Comparison of ENCODE assay signal across 8 cellular contexts in the genomic region with DNA sequence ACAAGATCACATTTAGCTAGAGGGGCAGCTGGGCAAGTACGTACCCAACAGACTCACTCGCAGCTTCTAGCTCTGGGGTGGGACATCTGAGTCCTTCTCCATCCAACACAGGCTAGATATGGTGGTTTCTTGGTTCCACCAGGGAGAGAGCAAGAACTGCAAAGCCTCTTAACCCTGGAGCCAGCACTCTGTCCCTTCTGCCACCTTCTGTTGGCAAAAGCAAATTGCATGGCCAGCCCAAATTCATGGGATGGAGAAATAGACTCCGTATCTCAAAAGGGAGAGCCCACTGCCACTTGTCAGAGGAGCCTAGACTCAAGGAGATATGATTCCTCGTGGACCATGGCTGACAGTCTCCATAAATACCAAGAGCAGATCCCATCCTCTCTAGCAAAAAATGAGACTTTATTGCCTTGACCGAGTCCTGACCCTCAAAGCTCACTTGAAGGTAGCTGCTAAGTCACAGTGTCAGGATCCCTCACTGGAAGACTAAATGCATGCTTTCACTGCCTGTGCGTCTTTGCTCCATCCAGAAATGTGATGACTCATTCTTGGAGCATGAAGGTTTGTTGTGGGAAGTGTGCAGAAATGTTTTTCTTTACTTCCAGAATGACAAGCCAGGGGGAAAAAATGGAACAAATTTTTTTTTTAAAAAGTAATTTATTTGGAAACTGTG. TPM values are rescaled to one million over a fixed set of nuclear protein-coding genes. Genes with fewer than 3 reads are reported as not detected.
DNase-seq lines count a peak whose midpoint lies in the region; ATAC-seq and TF ChIP-seq lines count a peak whose summit lies in the region.

No MANE protein-coding gene starts in this region.

- CTCF ChIA-PET in GM10248 (lab: Yijun Ruan, JAX), result interaction anchor here (1.0 kb wide), 1 partner anchor 9 kb away, joined by 3 read pairs; no protein-coding TSS in a partner anchor

- TF ChIP-seq CTCF in GM10248 (IDR thresholded peaks at IDR 0.05; ENCODE audit: control extremely low read depth, extremely low read depth, low read depth, missing control alignments) (peak; percentile 21), omental fat pad (IDR thresholded peaks at IDR 0.05) (no peak)

- DNase-seq in GM10248 (ENCODE audit: extremely low spot score), result no peak
- DNase-seq in MV-4-11 (lab: John Stamatoyannopoulos, UW), result peak; percentile 3
- peak; percentile 23 for DNase-seq in dermis blood vessel endothelial cell
- DNase-seq in omental fat pad (ENCODE audit: low spot score), result no peak
- DNase-seq in NCI-H2227 treated with DMSO at 0.1 percent for 48 hours (lab: John Stamatoyannopoulos, UW), result no peak

- ATAC-seq in omental fat pad (ENCODE audit: low FRiP score) (peak; percentile 74), HG02840 (IDR thresholded peaks at IDR 0.05; ENCODE audit: low FRiP score, unreplicated experiment) (no peak), GM21515 (IDR thresholded peaks at IDR 0.05; ENCODE audit: unreplicated experiment) (no peak), GM19035 (IDR thresholded peaks at IDR 0.05; ENCODE audit: unreplicated experiment) (no peak)

- POLR2A ChIA-PET in GM10248 (lab: Yijun Ruan, JAX), result no interaction called here

RNA-seq across cellular contexts. Expression of gene ROR2, which starts 28.8 kb away (rescaled TPM):
- total RNA-seq in dermis blood vessel endothelial cell (under 0.01 TPM in 1 of 2 replicates, not detected in the other), omental fat pad (10 to 100 TPM in 2 of 4 donors, 1 to 10 TPM in 2; 6.3 to 32.2 (median 15.1) TPM)

Comparison
In these comparisons a context has a peak if more than half of its experiments do, and no peak if none do; other contexts are left out.
1. DNase-seq: peak in MV-4-11 (single experiment) and dermis blood vessel endothelial cell (single experiment); none in GM10248 (single experiment), omental fat pad (single experiment) and NCI-H2227 treated with DMSO at 0.1 percent for 48 hours (single experiment).